ENCODE assay signal across 8 cellular contexts in genomic region chr5:132866342-132867045, GRCh38. TPM values are rescaled to one million over a fixed set of nuclear protein-coding genes. Genes with fewer than 3 reads are reported as not detected.
A peak's percentile ranks its signal among the peaks of the same experiment; 100 is the strongest.
DNase-seq lines count a peak whose midpoint lies in the region; TF ChIP-seq lines count a peak whose summit lies in the region.

TSS of gene GDF9 (minus strand) at chr5:132866469. CDS start at chr5:132864533, 1,936 bp downstream.
TSS of gene UQCRQ (plus strand) at chr5:132866642. CDS start at chr5:132866882, 240 bp downstream.

- TF ChIP-seq EP300 in suprapubic skin (IDR thresholded peaks at IDR 0.05): no peak

- peak; percentile 70 to 74 for TF ChIP-seq POLR2A in suprapubic skin (IDR thresholded peaks at IDR 0.05)

- peaks cover 25% of the 10 kb centered on the region for H3K4me1 ChIP-seq in suprapubic skin

- peaks cover 5% of the 10 kb centered on the region for H3K36me3 ChIP-seq in GM06990 (ENCODE audit: control insufficient read depth, insufficient read depth, low read length)
- H3K36me3 ChIP-seq in suprapubic skin: peaks cover 24% of the 10 kb centered on the region

- peak; percentile 94 for DNase-seq in GM06990 (ENCODE audit: extremely low read depth, insufficient read length)
- DNase-seq in HFF-Myc (ENCODE audit: extremely low read depth, low read depth): peak; percentile 98
- DNase-seq in MV-4-11 (lab: John Stamatoyannopoulos, UW): peak; percentile 99
- peak; percentile 99 for DNase-seq in SK-MEL-5 (ENCODE audit: low read depth, low spot score)
- peak; percentile 85 for DNase-seq in activated naive CD4-positive, alpha-beta T cell treated with anti-CD3 and anti-CD28 coated beads, Interleukin-2, amount 50 U/mL, for 16 hours
- DNase-seq in germinal center (ENCODE audit: low spot score): peak; percentile 95
- peak; percentile 99 for DNase-seq in non-pigmented ciliary epithelial cell (ENCODE audit: low read depth)
- peak; percentile 97 for DNase-seq in suprapubic skin (ENCODE audit: low spot score in 2 of 2)

- H3K27me3 ChIP-seq in GM06990 (replicated peaks; ENCODE audit: control insufficient read depth, insufficient read depth, low read length) (no peaks in the 10 kb centered on the region), suprapubic skin (no peaks in the 10 kb centered on the region)

- H3K27ac ChIP-seq in suprapubic skin: peak within 1 kb of the TSS; percentile 95

- H3K9me3 ChIP-seq in suprapubic skin: no peaks in the 10 kb centered on the region

- WGBS in suprapubic skin: under 1% methylated on average over 20 of the region's 55 CpGs

- H3K4me3 ChIP-seq in GM06990 (replicated peaks; ENCODE audit: low read depth, low read length) (peak within 1 kb of the TSS; percentile 94), HFF-Myc (replicated peaks; ENCODE audit: low read depth, low read length) (peak within 1 kb of the TSS; percentile 80), suprapubic skin (peak within 1 kb of the TSS; percentile 96)

- TF ChIP-seq CTCF in GM06990 (IDR thresholded peaks at IDR 0.05; ENCODE audit: insufficient read depth, low read length, poor library complexity, severe bottlenecking) (peak; percentile 34), HFF-Myc (IDR thresholded peaks at IDR 0.05; ENCODE audit: low read depth, low read length, missing control alignments) (no peak), suprapubic skin (IDR thresholded peaks at IDR 0.05) (no peak)

- in situ Hi-C loops in SK-MEL-5 (cut with HindIII; ENCODE audit: low pct_unique_long_range_greater_than_20kb, low sequenced_read_pairs): no loop called here

RNA-seq across cellular contexts. Expression of gene GDF9, which starts in this region (rescaled TPM):
- 0.11 and 0.13 TPM in 2 replicates for total RNA-seq in SK-MEL-5 (2014; rRNA removed; shearing (Covaris generic))
- 0.17 and 0.94 TPM in 2 replicates for polyA plus RNA-seq in SK-MEL-5 (2015; cell fraction: cytosol; rRNA removed)
- 2.8 and 3.2 TPM in 2 replicates for polyA plus RNA-seq in SK-MEL-5 (2015; cell fraction: nucleus; rRNA removed)
- total RNA-seq in suprapubic skin: 1 to 10 TPM in 1 of 4 donors, under 1 TPM in 3; 0.47 to 4.8 (median 0.90) TPM

RNA-seq across cellular contexts. Expression of gene UQCRQ, which starts in this region (rescaled TPM):
- total RNA-seq in SK-MEL-5 (2014; rRNA removed; shearing (Covaris generic)): 261 and 267 TPM in 2 replicates
- 192 and 355 TPM in 2 replicates for polyA plus RNA-seq in SK-MEL-5 (2015; cell fraction: cytosol; rRNA removed)
- 245 and 338 TPM in 2 replicates for polyA plus RNA-seq in SK-MEL-5 (2015; cell fraction: nucleus; rRNA removed)
- 100 to 1,000 TPM; 124 to 243 (median 161) TPM for total RNA-seq in suprapubic skin

Comparison
In these comparisons a context has a peak if more than half of its experiments do, and no peak if none do; other contexts are left out.
1. Peak in every context shown above with its lines: DNase-seq, H3K4me3 ChIP-seq and H3K27ac ChIP-seq.